In the genomic region with DNA sequence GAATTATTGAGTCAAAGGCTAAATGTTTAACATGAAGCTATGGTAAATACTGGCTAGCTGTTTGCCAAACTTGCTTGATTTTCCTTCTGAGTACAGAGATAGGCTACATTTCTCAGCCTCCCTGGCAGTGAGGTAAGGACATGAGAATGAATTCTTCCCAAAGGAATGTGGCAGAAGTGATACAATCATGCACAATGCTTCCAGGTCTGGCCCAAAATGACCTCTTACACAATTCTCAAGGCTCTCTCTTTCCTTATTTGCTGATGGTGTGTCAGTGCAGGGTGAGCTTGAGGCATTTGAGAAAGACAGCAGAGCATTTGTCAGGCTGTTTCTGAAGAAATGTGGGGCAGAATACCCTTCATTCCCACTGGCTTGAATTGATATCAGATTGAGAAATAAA, we compare ENCODE assay signal across 15 cellular contexts.
DNase-seq lines count a peak whose midpoint lies in the region; ATAC-seq and TF ChIP-seq lines count a peak whose summit lies in the region.
"Had no signal": no experiment of that assay in that cellular context is flagged by ENCODE, and none has a peak within 500 bp of the region (broad histone marks: within the 10 kb centered on the region; RNA-seq: fewer than 3 reads in every experiment).

No MANE protein-coding gene starts in this region.

- no peak overlapping the region for H3K4me3 Mint-ChIP-seq in T-cell
- H3K4me3 Mint-ChIP-seq: activated naive CD4-positive, alpha-beta T cell treated with anti-CD3 and anti-CD28 coated beads, Interleukin-2, amount 10 ng/mL, durations not matched to agents 7 days and 5 days; naive B cell; T-helper 1 cell treated with Interleukin-12 subunit alpha and Interleukin-12 subunit beta and Interleukin-4 antibody, amounts not matched to agents 30 μg/mL and 1 μg/mL, for 36 hours had no signal

- no peaks in the 10 kb centered on the region for H3K36me3 Mint-ChIP-seq in T-cell
- H3K36me3 Mint-ChIP-seq: activated naive CD4-positive, alpha-beta T cell treated with anti-CD3 and anti-CD28 coated beads, Interleukin-2, amount 10 ng/mL, durations not matched to agents 7 days and 5 days; naive B cell had no signal

- intact Hi-C loops in sciatic nerve (cut with DNase I) = no loop called here

- no peak overlapping the region for H3K27ac Mint-ChIP-seq in T-cell
- H3K27ac Mint-ChIP-seq: activated naive CD4-positive, alpha-beta T cell treated with anti-CD3 and anti-CD28 coated beads, Interleukin-2, amount 10 ng/mL, durations not matched to agents 7 days and 5 days; naive B cell; T-helper 1 cell treated with Interleukin-12 subunit alpha and Interleukin-12 subunit beta and Interleukin-4 antibody, amounts not matched to agents 30 μg/mL and 1 μg/mL, for 36 hours had no signal

- no peak overlapping the region for H3K4me3 ChIP-seq in fibroblast of mammary gland (ENCODE audit: control insufficient read depth, low read depth, low read length)
- H3K4me3 ChIP-seq: skin epidermis had no signal

- DNase-seq in ELR (ENCODE audit: low read depth) (peak; percentile 96), RPMI7951 (ENCODE audit: low read depth) (peak; percentile 82), fibroblast of mammary gland (ENCODE audit: low read depth) (peak; percentile 90), sciatic nerve (ENCODE audit: low spot score) (no peak), NCI-H748 treated with DMSO at 0.1 percent for 48 hours (lab: John Stamatoyannopoulos, UW) (no peak), SHP77 treated with DMSO at 0.1 percent for 48 hours (lab: John Stamatoyannopoulos, UW) (no peak), T-cell (no peak)
- no peak for DNase-seq in stimulated activated CD4-positive, alpha-beta T cell treated with anti-CD3 and anti-CD28 coated beads, Interleukin-12 subunit alpha, Interleukin-12 subunit beta, amount 100 ng/mL, for 4 hours
- DNase-seq: activated CD4-positive, alpha-beta T cell treated with anti-CD3 and anti-CD28 coated beads, Interleukin-2, amount 50 U/mL, for 48 hours; activated naive CD4-positive, alpha-beta T cell treated with anti-CD3 and anti-CD28 coated beads, Interleukin-2, amount 10 ng/mL, durations not matched to agents 7 days and 5 days; naive B cell; NCI-H1105; NCI-H82 had no signal

- no peaks in the 10 kb centered on the region for H3K4me1 Mint-ChIP-seq in T-cell

- POLR2A ChIA-PET in T-cell (lab: Charles Lee) = no interaction called here

- H3K9me3 Mint-ChIP-seq in T-cell = no peaks in the 10 kb centered on the region
- H3K9me3 Mint-ChIP-seq: activated naive CD4-positive, alpha-beta T cell treated with anti-CD3 and anti-CD28 coated beads, Interleukin-2, amount 10 ng/mL, durations not matched to agents 7 days and 5 days; naive B cell; T-helper 1 cell treated with Interleukin-12 subunit alpha and Interleukin-12 subunit beta and Interleukin-4 antibody, amounts not matched to agents 30 μg/mL and 1 μg/mL, for 36 hours had no signal

- peaks cover 0 to 2% of the 10 kb centered on the region in 2 donors for H3K27me3 Mint-ChIP-seq in T-cell
- H3K27me3 Mint-ChIP-seq: naive B cell had no signal

- ATAC-seq in sciatic nerve (peak; percentile 46), T-cell (replicated peaks in 1 of 4) (no peak)

- CTCF ChIA-PET in T-cell (lab: Charles Lee) = interaction anchor here in 1 of 2 donors (0.6 to 1.2 kb wide), 3 partner anchors 8 to 315 kb away, joined by 3 read pairs; no protein-coding TSS in a partner anchor

- no peak for TF ChIP-seq CTCF in fibroblast of mammary gland (conservative IDR thresholded peaks at IDR 0.05; ENCODE audit: control insufficient read depth, insufficient read depth, low read depth, low read length)

Comparison
In these comparisons a context has a peak if more than half of its experiments do, and no peak if none do; other contexts are left out.
1. DNase-seq: peak in ELR (single experiment), RPMI7951 (single experiment) and fibroblast of mammary gland (single experiment); none in sciatic nerve (single experiment), NCI-H748 treated with DMSO at 0.1 percent for 48 hours (single experiment), SHP77 treated with DMSO at 0.1 percent for 48 hours (single experiment), T-cell (0 of 34) and stimulated activated CD4-positive, alpha-beta T cell treated with anti-CD3 and anti-CD28 coated beads, Interleukin-12 subunit alpha, Interleukin-12 subunit beta, amount 100 ng/mL, for 4 hours (single experiment).